In the genomic region with DNA sequence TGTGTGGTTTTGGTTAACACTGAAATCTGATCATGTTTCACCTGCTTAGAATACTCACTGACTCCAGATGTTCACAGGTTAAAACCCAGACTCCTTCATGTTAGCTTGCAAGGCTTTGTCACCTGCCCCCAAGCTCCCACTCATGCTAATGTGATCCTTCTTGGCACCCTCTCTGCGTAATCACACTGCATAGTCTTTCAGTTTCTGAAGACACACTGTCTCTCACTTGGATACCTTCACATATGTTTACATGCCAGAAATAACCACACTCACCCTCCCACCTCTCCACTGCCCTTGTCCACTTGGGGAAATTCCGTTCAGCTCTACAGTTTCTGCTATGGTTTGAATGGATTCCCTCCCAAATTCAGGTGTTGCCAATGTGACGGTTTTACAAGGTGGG, we compare ENCODE assay signal across 25 cellular contexts.
"Had no signal": no experiment of that assay in that cellular context is flagged by ENCODE, and none has a peak within 500 bp of the region (broad histone marks: within the 10 kb centered on the region; RNA-seq: fewer than 3 reads in every experiment).

No MANE protein-coding gene starts in this region.

- H3K27me3 ChIP-seq: esophagus squamous epithelium, neutrophil, right lobe of liver, tibial artery had no signal

- H3K4me3 ChIP-seq: coronary artery, esophagus squamous epithelium, lung, right lobe of liver, tibial artery had no signal

- H3K27me3 Mint-ChIP-seq: progenitor cell of endocrine pancreas had no signal

- H3K4me3 Mint-ChIP-seq: immature natural killer cell; memory B cell; natural killer cell; stimulated activated naive CD8-positive, alpha-beta T cell treated with anti-CD3 and anti-CD28 coated beads, Interleukin-15, amount 100 ng/mL, for 72 hours; type B pancreatic cell had no signal

- H3K36me3 ChIP-seq: esophagus squamous epithelium, neutrophil, right lobe of liver, tibial artery had no signal

- H3K9me3 ChIP-seq: esophagus squamous epithelium, neutrophil, right lobe of liver, tibial artery had no signal

- H3K4me1 ChIP-seq: esophagus squamous epithelium, right lobe of liver, tibial artery had no signal

- H3K4me1 Mint-ChIP-seq: immature natural killer cell; memory B cell; natural killer cell; stimulated activated naive CD8-positive, alpha-beta T cell treated with anti-CD3 and anti-CD28 coated beads, Interleukin-15, amount 100 ng/mL, for 72 hours had no signal

- H3K36me3 Mint-ChIP-seq: immature natural killer cell, memory B cell, natural killer cell had no signal

- DNase-seq: dermis blood vessel endothelial cell; effector memory CD4-positive, alpha-beta T cell; erythroblast; esophagus squamous epithelium; foreskin melanocyte; immature natural killer cell; islet precursor cell; kidney glomerular epithelial cell; left colon; left ventricle myocardium superior; natural killer cell; right lobe of liver; small intestine; stimulated activated CD4-positive, alpha-beta T cell treated with anti-CD3 and anti-CD28 coated beads, Interleukin-15, amount 100 ng/mL, for 24 hours; stimulated activated CD4-positive, alpha-beta T cell treated with anti-CD3 and anti-CD28 coated beads, Interleukin-2, amount 100 ng/mL, for 48 hours; stimulated activated naive CD4-positive, alpha-beta T cell; stimulated activated naive CD8-positive, alpha-beta T cell treated with anti-CD3 and anti-CD28 coated beads, Interleukin-15, amount 100 ng/mL, for 72 hours; tibial artery had no signal

- H3K27ac ChIP-seq: coronary artery, esophagus squamous epithelium, neutrophil, parathyroid adenoma, right lobe of liver, tibial artery had no signal

- H3K27ac Mint-ChIP-seq: immature natural killer cell, memory B cell, natural killer cell, progenitor cell of endocrine pancreas, type B pancreatic cell had no signal
